ENCODE assay signal across 15 cellular contexts in the genomic region with DNA sequence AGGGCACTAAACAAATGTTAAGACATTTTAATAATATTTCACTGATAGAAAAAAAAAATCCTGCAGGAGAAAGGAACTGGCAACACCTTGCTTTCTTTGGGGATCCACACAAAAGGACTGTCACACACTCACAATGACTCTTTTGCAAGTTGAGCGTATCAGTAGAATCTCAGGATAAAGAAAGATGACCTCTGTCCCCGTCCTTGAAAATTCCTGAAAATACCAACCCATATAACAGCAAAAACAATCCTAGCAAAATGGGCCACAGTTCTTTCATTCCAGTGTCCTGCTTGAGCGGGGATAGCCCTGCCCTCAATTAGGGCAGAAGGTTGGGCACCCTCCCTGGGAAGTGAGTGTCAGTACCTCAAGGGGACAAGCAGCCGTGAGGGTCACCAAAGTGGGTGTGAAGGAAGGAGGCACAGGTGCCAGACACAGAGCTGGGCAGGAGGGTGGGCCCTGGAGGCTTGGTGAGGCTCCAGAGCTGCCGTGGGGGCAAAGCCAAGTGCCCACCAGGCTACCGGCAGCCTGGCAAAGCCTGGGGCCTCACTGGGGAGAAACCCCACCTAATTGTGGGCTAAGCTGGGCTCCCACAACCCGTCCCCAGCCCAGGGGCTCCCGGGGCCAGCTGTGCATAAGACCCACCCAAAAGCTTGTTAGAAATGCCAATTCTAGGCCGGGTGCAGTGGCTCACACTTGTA. TPM values are rescaled to one million over a fixed set of nuclear protein-coding genes. Genes with fewer than 3 reads are reported as not detected.
DNase-seq lines count a peak whose midpoint lies in the region; ATAC-seq, FAIRE-seq and TF ChIP-seq lines count a peak whose summit lies in the region.
"Had no signal": no experiment of that assay in that cellular context is flagged by ENCODE, and none has a peak within 500 bp of the region (broad histone marks: within the 10 kb centered on the region; RNA-seq: fewer than 3 reads in every experiment).

No MANE protein-coding gene starts in this region.

- FAIRE-seq in D721Med (lab: Jason Lieb, UNC) = no peak
- FAIRE-seq: GM18507 had no signal

- DNase-seq in D721Med (ENCODE audit: insufficient read length, low spot score) (peak; percentile 15), endodermal cell (no peak), nephron progenitor cell (no peak), thyroid gland (no peak), G401 (ENCODE audit: low spot score) (no peak), substantia nigra (lab: John Stamatoyannopoulos, UW) (no peak)
- DNase-seq: NCI-H1436 treated with DMSO at 0.1 percent for 48 hours, NCI-H2081 treated with DMSO at 0.1 percent for 48 hours, NCI-H524 treated with DMSO at 0.1 percent for 48 hours, SIG-M5 had no signal

- H3K4me1 ChIP-seq in endodermal cell (ENCODE audit: control insufficient read depth, insufficient read depth, low read length) (peaks cover 12% of the 10 kb centered on the region), thyroid gland (peaks cover 29 to 48% of the 10 kb centered on the region in 2 donors)

- no peaks in the 10 kb centered on the region for H3K9me3 ChIP-seq in endodermal cell (ENCODE audit: control insufficient read depth, low read length)
- H3K9me3 ChIP-seq in thyroid gland = no peaks in the 10 kb centered on the region

- H3K4me1 Mint-ChIP-seq in endodermal cell = peaks cover 28% of the 10 kb centered on the region
- peaks cover 70% of the 10 kb centered on the region for H3K4me1 Mint-ChIP-seq in nephron progenitor cell

- H3K27me3 ChIP-seq in endodermal cell (ENCODE audit: control insufficient read depth, insufficient read depth, low read length, poor library complexity, severe bottlenecking) = no peaks in the 10 kb centered on the region
- H3K27me3 ChIP-seq in thyroid gland = no peaks in the 10 kb centered on the region

- peaks cover 12% of the 10 kb centered on the region for H3K36me3 ChIP-seq in endodermal cell (ENCODE audit: control insufficient read depth, insufficient read depth, low read length)
- H3K36me3 ChIP-seq in thyroid gland = no peaks in the 10 kb centered on the region

- no peak overlapping the region for H3K27ac Mint-ChIP-seq in endodermal cell
- H3K27ac Mint-ChIP-seq in nephron progenitor cell = no peak overlapping the region

- in situ Hi-C loops in G401 (cut with HindIII; ENCODE audit: low sequenced_read_pairs) = no loop called here

- 94 to 97% methylated on average over 6 to 9 of the region's 9 CpGs for WGBS in endodermal cell (ENCODE audit: insufficient coverage in 1 of 2, insufficient read length in 1 of 2), 2 experiments
- 69 to 83% methylated on average over 5 to 6 of the region's 9 CpGs for WGBS in thyroid gland, 2 donors

- H3K36me3 Mint-ChIP-seq in endodermal cell (ENCODE audit: low read depth) (peaks cover 38% of the 10 kb centered on the region), nephron progenitor cell (ENCODE audit: low read depth) (peaks cover 17% of the 10 kb centered on the region)

- H3K27ac ChIP-seq in endodermal cell (ENCODE audit: low read depth, low read length) (no peak overlapping the region), thyroid gland (peak overlapping the region in 2 of 3 donors; percentile 8 to 89), substantia nigra (ENCODE audit: low read depth, low read length, poor library complexity, severe bottlenecking) (no peak overlapping the region)

- TF ChIP-seq CTCF in D721Med (IDR thresholded peaks at IDR 0.05; ENCODE audit: insufficient read depth, missing control alignments) (no peak), endodermal cell (conservative IDR thresholded peaks at IDR 0.05) (no peak), nephron progenitor cell (IDR thresholded peaks at IDR 0.05) (no peak), thyroid gland (IDR thresholded peaks at IDR 0.05) (no peak)

- H3K4me3 ChIP-seq in endodermal cell (ENCODE audit: low read length) = peak overlapping the region; percentile 21
- H3K4me3 ChIP-seq in thyroid gland (replicated peaks in 1 of 3) = no peak overlapping the region

- intact Hi-C loops in thyroid gland (cut with DNase I) = loop anchor here (5.0 kb wide), 1 partner anchor 35 kb away; no protein-coding TSS in a partner anchor

- H3K9me3 Mint-ChIP-seq in endodermal cell (no peaks in the 10 kb centered on the region), nephron progenitor cell (no peaks in the 10 kb centered on the region)

- H3K9ac ChIP-seq in endodermal cell (ENCODE audit: extremely low read depth, low read length, poor library complexity, severe bottlenecking) = no peak overlapping the region

- peak overlapping the region; percentile 76 for H3K4me3 Mint-ChIP-seq in endodermal cell
- peak overlapping the region; percentile 65 for H3K4me3 Mint-ChIP-seq in nephron progenitor cell

- no peak for ATAC-seq in GM21390 (IDR thresholded peaks at IDR 0.05; ENCODE audit: unreplicated experiment)
- ATAC-seq: HCT116 had no signal

- TF ChIP-seq POLR2A in thyroid gland (IDR thresholded peaks at IDR 0.05) = no peak

- H3K27me3 Mint-ChIP-seq in endodermal cell (ENCODE audit: insufficient read depth) (peaks cover 6% of the 10 kb centered on the region), nephron progenitor cell (ENCODE audit: low read depth, poor library complexity) (peaks cover 21% of the 10 kb centered on the region)

RNA-seq across cellular contexts. Expression of a gene that starts 2.8 kb away (rescaled TPM):
- 10 to 100 TPM; 83.3 to 94.2 TPM for total RNA-seq in endodermal cell
- polyA plus RNA-seq in endodermal cell (2013, experiment 1 of 2) = 19.3 TPM
- 21.2 TPM for polyA plus RNA-seq in endodermal cell (2013, experiment 2 of 2)
- total RNA-seq in thyroid gland = 100 to 1,000 TPM in 3 of 4 donors, 10 to 100 TPM in 1; 99.5 to 203 (median 142) TPM
- 10.2 and 13.7 TPM in 2 replicates for total RNA-seq in G401 (2014; rRNA removed; shearing (Covaris generic))
- total RNA-seq: HT1080, RPMI7951 had no signal

RNA-seq across cellular contexts. Expression of a gene that starts 32.9 kb away (rescaled TPM):
- total RNA-seq in endodermal cell (1 to 10 TPM; 2.3 to 4.4 TPM), thyroid gland (10 to 100 TPM; 16.4 to 45.5 (median 24.5) TPM)
- polyA plus RNA-seq in endodermal cell (2013, experiment 1 of 2) = 0.61 TPM
- not detected for polyA plus RNA-seq in endodermal cell (2013, experiment 2 of 2)
- total RNA-seq in G401 (2014; rRNA removed; shearing (Covaris generic)) = not detected in 2 replicates
- total RNA-seq: HT1080, RPMI7951 had no signal

Comparison
In these comparisons a context has a peak if more than half of its experiments do, and no peak if none do; other contexts are left out.
1. H3K27ac ChIP-seq: peak in thyroid gland (2 of 3); none in endodermal cell (single experiment) and substantia nigra (single experiment).